In genomic region chr14:70514168-70515069, GRCh38 we compare ENCODE assay signal across 14 cellular contexts. TPM values are rescaled to one million over a fixed set of nuclear protein-coding genes. Genes with fewer than 3 reads are reported as not detected.
DNase-seq lines count a peak whose midpoint lies in the region; ATAC-seq and TF ChIP-seq lines count a peak whose summit lies in the region.
"Had no signal": no experiment of that assay in that cellular context is flagged by ENCODE, and none has a peak within 500 bp of the region (broad histone marks: within the 10 kb centered on the region; RNA-seq: fewer than 3 reads in every experiment).

No MANE protein-coding gene starts in this region.

- peaks cover 9 to 34% (median 20%) of the 10 kb centered on the region in 11 experiments; a peak in 19 of 22 replicates for H3K9me3 ChIP-seq in BLaER1 treated with 17β-estradiol and CSF1 and Interleukin-3, amounts not matched to agents 10 nM and 100 nM (replicated peaks in 1 of 11)
- peaks cover 0 to 23% (median 0%) of the 10 kb centered on the region in 11 donors for H3K9me3 ChIP-seq in heart right ventricle

- WGBS in heart right ventricle, 2 donors, result 52 to 71% methylated on average over 4 of the region's 4 CpGs

- H3K4me3 Mint-ChIP-seq in activated naive CD8-positive, alpha-beta T cell treated with anti-CD3 and anti-CD28 coated beads, Interleukin-2, amount 50 U/mL, for 24 hours, result no peak overlapping the region
- H3K4me3 Mint-ChIP-seq: neural crest cell had no signal

- no peak overlapping the region for H3K4me3 ChIP-seq in BLaER1 treated with 17β-estradiol and CSF1 and Interleukin-3, amounts not matched to agents 10 nM and 100 nM
- H3K4me3 ChIP-seq in GM12865 (ENCODE audit: low read depth, low read length) (no peak overlapping the region), heart right ventricle (no peak overlapping the region)
- H3K4me3 ChIP-seq: breast epithelium, esophagus muscularis mucosa, GM23248 had no signal

- DNase-seq in GM12865 (ENCODE audit: low read depth) (peak; percentile 2), NOMO-1 treated with DMSO at 0.1 percent for 48 hours (lab: John Stamatoyannopoulos, UW; ENCODE audit: unreplicated experiment) (peak; percentile 82), anterior cingulate cortex (lab: John Stamatoyannopoulos, UW) (no peak), heart right ventricle (no peak)
- DNase-seq in activated naive CD8-positive, alpha-beta T cell treated with anti-CD3 and anti-CD28 coated beads, Interleukin-2, amount 50 U/mL, for 24 hours, result no peak
- DNase-seq in stimulated activated CD4-positive, alpha-beta T cell treated with anti-CD3 and anti-CD28 coated beads, Interleukin-2, amount 100 ng/mL, for 24 hours, result no peak
- DNase-seq: C1 segment of cervical spinal cord, GM23248, NCI-H2081 treated with DMSO at 0.1 percent for 48 hours, NCI-H526 treated with DMSO at 0.1 percent for 48 hours had no signal

- ATAC-seq in activated naive CD8-positive, alpha-beta T cell treated with anti-CD3 and anti-CD28 coated beads, Interleukin-2, amount 50 U/mL, for 24 hours, result no peak
- ATAC-seq in heart right ventricle, result no peak

- H3K27me3 ChIP-seq in BLaER1 treated with 17β-estradiol and CSF1 and Interleukin-3, amounts not matched to agents 10 nM and 100 nM, result no peaks in the 10 kb centered on the region
- H3K27me3 ChIP-seq in heart right ventricle, result no peaks in the 10 kb centered on the region
- H3K27me3 ChIP-seq: breast epithelium, esophagus muscularis mucosa had no signal

- H3K4me2 ChIP-seq in BLaER1 treated with 17β-estradiol and CSF1 and Interleukin-3, amounts not matched to agents 10 nM and 100 nM, result peak overlapping the region; percentile 34 to 71 (median 52)

- peaks cover 7% of the 10 kb centered on the region for H3K4me1 Mint-ChIP-seq in activated naive CD8-positive, alpha-beta T cell treated with anti-CD3 and anti-CD28 coated beads, Interleukin-2, amount 50 U/mL, for 24 hours
- H3K4me1 Mint-ChIP-seq: neural crest cell had no signal

- peak overlapping the region; percentile 1 for H3K27ac Mint-ChIP-seq in activated naive CD8-positive, alpha-beta T cell treated with anti-CD3 and anti-CD28 coated beads, Interleukin-2, amount 50 U/mL, for 24 hours

- peak overlapping the region in 4 of 11 experiments; percentile 23 to 45 (median 37); a peak in 6 of 22 replicates for H3K27ac ChIP-seq in BLaER1 treated with 17β-estradiol and CSF1 and Interleukin-3, amounts not matched to agents 10 nM and 100 nM
- H3K27ac ChIP-seq in heart right ventricle, result no peak overlapping the region
- H3K27ac ChIP-seq: breast epithelium, esophagus muscularis mucosa, GM23248 had no signal

- no peak overlapping the region; a peak in 1 of 22 replicates for H3K9ac ChIP-seq in BLaER1 treated with 17β-estradiol and CSF1 and Interleukin-3, amounts not matched to agents 10 nM and 100 nM
- H3K9ac ChIP-seq: GM23248 had no signal

- H3K27me3 Mint-ChIP-seq in activated naive CD8-positive, alpha-beta T cell treated with anti-CD3 and anti-CD28 coated beads, Interleukin-2, amount 50 U/mL, for 24 hours, result no peaks in the 10 kb centered on the region

- no peaks in the 10 kb centered on the region for H4K20me1 ChIP-seq in BLaER1 treated with 17β-estradiol and CSF1 and Interleukin-3, amounts not matched to agents 10 nM and 100 nM

- peaks cover 16 to 22% (median 19%) of the 10 kb centered on the region in 10 experiments for H3K4me1 ChIP-seq in BLaER1 treated with 17β-estradiol and CSF1 and Interleukin-3, amounts not matched to agents 10 nM and 100 nM
- H3K4me1 ChIP-seq in heart right ventricle, result no peaks in the 10 kb centered on the region
- H3K4me1 ChIP-seq: breast epithelium, esophagus muscularis mucosa had no signal

- intact Hi-C loops in heart right ventricle (cut with DNase I), result no loop called here

- peaks cover 8% of the 10 kb centered on the region for H3K36me3 Mint-ChIP-seq in activated naive CD8-positive, alpha-beta T cell treated with anti-CD3 and anti-CD28 coated beads, Interleukin-2, amount 50 U/mL, for 24 hours (ENCODE audit: low read depth)

- peaks cover 0 to 3% (median 0%) of the 10 kb centered on the region in 11 experiments; a peak in 3 of 22 replicates for H3K36me3 ChIP-seq in BLaER1 treated with 17β-estradiol and CSF1 and Interleukin-3, amounts not matched to agents 10 nM and 100 nM
- peaks cover 0 to 16% (median 0%) of the 10 kb centered on the region in 9 donors for H3K36me3 ChIP-seq in heart right ventricle
- H3K36me3 ChIP-seq: breast epithelium had no signal

- TF ChIP-seq CTCF in GM12865 (IDR thresholded peaks at IDR 0.05; ENCODE audit: insufficient read depth, low read depth, low read length, missing control alignments), result no peak
- no peak for TF ChIP-seq CTCF in heart right ventricle (IDR thresholded peaks at IDR 0.05)

- peaks cover 11% of the 10 kb centered on the region for H3K9me3 Mint-ChIP-seq in activated naive CD8-positive, alpha-beta T cell treated with anti-CD3 and anti-CD28 coated beads, Interleukin-2, amount 50 U/mL, for 24 hours

RNA-seq across cellular contexts. Expression of gene ADAM20, which starts 20.4 kb away (rescaled TPM):
- total RNA-seq in heart right ventricle, result under 1 TPM; 0.22 to 0.76 (median 0.38) TPM
- under 1 TPM; 0.01 to 0.15 TPM for polyA plus RNA-seq in heart right ventricle

Comparison
In these comparisons a context has a peak if more than half of its experiments do, and no peak if none do; other contexts are left out.
1. DNase-seq: peak in GM12865 (single experiment) and NOMO-1 treated with DMSO at 0.1 percent for 48 hours (single experiment); none in activated naive CD8-positive, alpha-beta T cell treated with anti-CD3 and anti-CD28 coated beads, Interleukin-2, amount 50 U/mL, for 24 hours (single experiment), anterior cingulate cortex (0 of 58), stimulated activated CD4-positive, alpha-beta T cell treated with anti-CD3 and anti-CD28 coated beads, Interleukin-2, amount 100 ng/mL, for 24 hours (0 of 2) and heart right ventricle (0 of 2).